In genomic region chr3:179697933-179698332, GRCh38 we compare ENCODE assay signal across 19 cellular contexts. TPM values are rescaled to one million over a fixed set of nuclear protein-coding genes. Genes with fewer than 3 reads are reported as not detected.
DNase-seq lines count a peak whose midpoint lies in the region; ATAC-seq, FAIRE-seq and TF ChIP-seq lines count a peak whose summit lies in the region.
"Had no signal": no experiment of that assay in that cellular context is flagged by ENCODE, and none has a peak within 500 bp of the region (broad histone marks: within the 10 kb centered on the region; RNA-seq: fewer than 3 reads in every experiment).

No MANE protein-coding gene starts in this region.

- no peak overlapping the region for H2BK20ac ChIP-seq in H9 (ENCODE audit: low read depth, low read length, poor library complexity, severe bottlenecking)

- intact Hi-C loops in CD14-positive monocyte (cut with micrococcal nuclease) (no loop called here), psoas muscle (cut with DNase I) (no loop called here)

- no peak overlapping the region for H4K91ac ChIP-seq in H9 (ENCODE audit: insufficient read length, low read depth, low read length)

- no peak overlapping the region for H3K4me3 ChIP-seq in psoas muscle
- H3K4me3 ChIP-seq in HAP-1 = no peak overlapping the region
- H3K4me3 ChIP-seq: A549, SJSA1 had no signal

- peak; percentile 49 for FAIRE-seq in GM19239 (lab: Jason Lieb, UNC)
- FAIRE-seq: A549 had no signal

- no peak overlapping the region for H3K4ac ChIP-seq in H9 (ENCODE audit: low read depth, low read length)

- no peaks in the 10 kb centered on the region for H3K79me1 ChIP-seq in H9 (ENCODE audit: insufficient read depth, low read depth, low read length, poor library complexity, severe bottlenecking)

- H3K27me3 ChIP-seq in psoas muscle (ENCODE audit: insufficient read depth in 3 of 3, low read length in 2 of 3) (no peaks in the 10 kb centered on the region), H9 (ENCODE audit: insufficient read depth, low read length) (no peaks in the 10 kb centered on the region), HAP-1 (ENCODE audit: low read depth) (no peaks in the 10 kb centered on the region)
- H3K27me3 ChIP-seq: SJSA1 had no signal

- H3K27me3 Mint-ChIP-seq in CD14-positive monocyte (ENCODE audit: low read depth in 3 of 3) (peaks cover 0 to 4% (median 0%) of the 10 kb centered on the region in 3 donors), WTC11 (ENCODE audit: low read depth) (no peaks in the 10 kb centered on the region), H9 (ENCODE audit: low read depth) (no peaks in the 10 kb centered on the region; the same call in 1 of the 2 replicates)

- H2AFZ ChIP-seq in H9 (ENCODE audit: low read length) = no peak overlapping the region

- H2BK120ac ChIP-seq in H9 (ENCODE audit: low read depth, low read length, poor library complexity, severe bottlenecking) = no peak overlapping the region

- H3K27ac Mint-ChIP-seq in CD14-positive monocyte (peak overlapping the region in 6 of 7 donors; percentile 37 to 86 (median 80)), WTC11 (peak overlapping the region; percentile 13; the same call in 1 of the 2 replicates), H9 (peak overlapping the region in 1 of 3 experiments; percentile 13; a peak in 1 of 7 replicates)

- H3K4me2 ChIP-seq in H9 (ENCODE audit: insufficient read depth, insufficient read length, low read length) = no peak overlapping the region
- H3K4me2 ChIP-seq: A549, KMS-11 had no signal

- H3K23me2 ChIP-seq in H9 (ENCODE audit: insufficient read length, low read depth, low read length, poor library complexity, severe bottlenecking) = no peaks in the 10 kb centered on the region

- no peaks in the 10 kb centered on the region for H3K9me3 Mint-ChIP-seq in CD14-positive monocyte
- no peaks in the 10 kb centered on the region for H3K9me3 Mint-ChIP-seq in WTC11
- H3K9me3 Mint-ChIP-seq in H9 = no peaks in the 10 kb centered on the region

- peaks cover 0 to 9% of the 10 kb centered on the region in 2 donors for H3K36me3 Mint-ChIP-seq in CD14-positive monocyte
- peaks cover 6% of the 10 kb centered on the region for H3K36me3 Mint-ChIP-seq in WTC11
- peaks cover 1 to 16% (median 10%) of the 10 kb centered on the region in 3 experiments for H3K36me3 Mint-ChIP-seq in H9 (ENCODE audit: insufficient read depth in 1 of 3, low read depth in 3 of 3)

- no peak overlapping the region for H4K8ac ChIP-seq in H9 (replicated peaks; ENCODE audit: insufficient read length, low read depth, low read length)

- TF ChIP-seq CTCF in CD14-positive monocyte (IDR thresholded peaks at IDR 0.05) (no peak), WTC11 (IDR thresholded peaks at IDR 0.05) (no peak), psoas muscle (IDR thresholded peaks at IDR 0.05) (no peak), H9 (conservative IDR thresholded peaks at IDR 0.05) (no peak)

- in situ Hi-C loops in HAP-1 (cut with MboI; ENCODE audit: low sequenced_read_pairs) = no loop called here

- no peak overlapping the region for H2BK15ac ChIP-seq in H9 (ENCODE audit: low read depth, low read length)

- H3K4me1 Mint-ChIP-seq in CD14-positive monocyte (peaks cover 54% of the 10 kb centered on the region), WTC11 (peaks cover 33% of the 10 kb centered on the region), H9 (peaks cover 44 to 47% of the 10 kb centered on the region in 2 experiments)

- no peak overlapping the region for H3K56ac ChIP-seq in H9 (ENCODE audit: insufficient read length, low read depth, low read length)

- no peaks in the 10 kb centered on the region for H4K20me1 ChIP-seq in H9 (ENCODE audit: control insufficient read depth, insufficient read depth, insufficient read length)

- H3K36me3 ChIP-seq in psoas muscle (ENCODE audit: insufficient read depth in 1 of 2, low read depth in 1 of 2) (peaks cover 0 to 3% of the 10 kb centered on the region in 2 donors), HAP-1 (replicated peaks) (no peaks in the 10 kb centered on the region; the same call in 1 of the 2 replicates)

- H3K9ac ChIP-seq in H9 (ENCODE audit: extremely low read depth, insufficient read length, low read length) = no peak overlapping the region
- H3K9ac ChIP-seq: KMS-11 had no signal

- H3K14ac ChIP-seq in H9 (ENCODE audit: insufficient read depth, low read length) = no peak overlapping the region

- no peak for ATAC-seq in WTC11
- peak in 2 of 4 donors; percentile 14 to 31 for ATAC-seq in psoas muscle
- ATAC-seq: A549, Panc1 had no signal

- no peaks in the 10 kb centered on the region for H3K9me3 ChIP-seq in psoas muscle
- no peaks in the 10 kb centered on the region for H3K9me3 ChIP-seq in H9 (ENCODE audit: control insufficient read depth, low read depth, low read length)
- H3K9me3 ChIP-seq in HAP-1 = no peaks in the 10 kb centered on the region
- H3K9me3 ChIP-seq: A549, SJSA1 had no signal

- H3K23ac ChIP-seq in H9 (ENCODE audit: insufficient read length, low read depth, low read length) = no peak overlapping the region

- H4K5ac ChIP-seq in H9 (ENCODE audit: insufficient read length, low read depth, low read length) = no peak overlapping the region

- no peak overlapping the region for H3K18ac ChIP-seq in H9 (ENCODE audit: insufficient read length, low read depth, low read length)

- H3K4me3 Mint-ChIP-seq in CD14-positive monocyte (peak overlapping the region; percentile 21 to 69), WTC11 (no peak overlapping the region), H9 (no peak overlapping the region)

- H3T11ph ChIP-seq in H9 (ENCODE audit: low read length) = no peak overlapping the region

- no peaks in the 10 kb centered on the region for H3K79me2 ChIP-seq in H9 (ENCODE audit: insufficient read depth, low read length)

- DNase-seq in CD14-positive monocyte (ENCODE audit: low spot score) (no peak), GM19239 (ENCODE audit: insufficient read length, low spot score) (no peak), WTC11 (ENCODE audit: low spot score) (no peak), psoas muscle (no peak), cortex of kidney (lab: John Stamatoyannopoulos, UW) (no peak), H9 (no peak), HAP-1 (ENCODE audit: low spot score in 2 of 2) (no peak)
- DNase-seq: C1 segment of cervical spinal cord, DMS79 treated with DMSO at 0.1 percent for 48 hours, NCI-H1417 treated with DMSO at 0.1 percent for 48 hours, NCI-H187 treated with DMSO at 0.1 percent for 48 hours, NCI-H226, NCI-H524, NCI-H82, SW 1271 had no signal

- WGBS in psoas muscle, 3 donors = 49 to 75% (median 60%) methylated on average over 2 of the region's 2 CpGs
- WGBS in H9 (ENCODE audit: extremely low coverage, insufficient read length, low lambda C conversion rate) = no CpG with 5 or more reads among the region's 2 CpGs

- CTCF ChIA-PET in WTC11 (lab: Charles Lee) = interaction anchor here (2.3 kb wide), 1 partner anchor 48 kb away, joined by 12 read pairs; no protein-coding TSS in a partner anchor

- H3K4me1 ChIP-seq in psoas muscle (peaks cover 50% of the 10 kb centered on the region), H9 (ENCODE audit: insufficient read depth, low read length) (0 out of 2 replicates have a peak, but pooled peaks cover 3% of the 10 kb centered on the region), HAP-1 (peaks cover 16% of the 10 kb centered on the region)
- H3K4me1 ChIP-seq: A549, SJSA1 had no signal

- POLR2A ChIA-PET in WTC11 (lab: Charles Lee) = no interaction called here

- H2BK12ac ChIP-seq in H9 (ENCODE audit: insufficient read length, low read depth, low read length) = no peak overlapping the region

- H3K27ac ChIP-seq in psoas muscle (peak overlapping the region; percentile 56), H9 (ENCODE audit: insufficient read length, low read depth, low read length) (no peak overlapping the region)
- H3K27ac ChIP-seq: A549, KMS-11, SJSA1 had no signal

- H2BK5ac ChIP-seq in H9 (ENCODE audit: insufficient read length, low read length) = no peak overlapping the region

- no peak overlapping the region for H2AK5ac ChIP-seq in H9 (ENCODE audit: insufficient read length, low read length)

TF ChIP-seq in WTC11, 78 proteins besides CTCF, POLR2A, EP300 and RAD21 (continues in another document):
- no peak for TF ChIP-seq EMX1 (CRISPR knock-in tag; IDR thresholded peaks at IDR 0.05)
- TF ChIP-seq AFF4 (CRISPR knock-in tag; IDR thresholded peaks at IDR 0.05; ENCODE audit: borderline replicate concordance) = no peak
- no peak for TF ChIP-seq HMGA2 (CRISPR knock-in tag; IDR thresholded peaks at IDR 0.05)
- TF ChIP-seq FOXK1 (CRISPR knock-in tag; IDR thresholded peaks at IDR 0.05) = no peak

RNA-seq across cellular contexts. Expression of gene USP13, which starts 45.1 kb away (rescaled TPM):
- polyA plus RNA-seq in CD14-positive monocyte (1 to 10 TPM in 1 of 2 donors, under 1 TPM in 1; 0.31 to 1.6 TPM), psoas muscle (10 to 100 TPM; 16.1 to 96.0 (median 86.2) TPM)
- total RNA-seq in WTC11 (2021) (24.8 to 27.2 TPM (median 26.8 TPM) in 3 replicates), psoas muscle (100 to 1,000 TPM; 175 to 324 (median 269) TPM), H9 (2021) (26.0 and 26.7 TPM in 2 replicates)

Comparison
In these comparisons a context has a peak if more than half of its experiments do, and no peak if none do; other contexts are left out.
1. H3K4me3 Mint-ChIP-seq: peak in CD14-positive monocyte (2 of 2); none in WTC11 (single experiment) and H9 (0 of 2).